In the genomic region with DNA sequence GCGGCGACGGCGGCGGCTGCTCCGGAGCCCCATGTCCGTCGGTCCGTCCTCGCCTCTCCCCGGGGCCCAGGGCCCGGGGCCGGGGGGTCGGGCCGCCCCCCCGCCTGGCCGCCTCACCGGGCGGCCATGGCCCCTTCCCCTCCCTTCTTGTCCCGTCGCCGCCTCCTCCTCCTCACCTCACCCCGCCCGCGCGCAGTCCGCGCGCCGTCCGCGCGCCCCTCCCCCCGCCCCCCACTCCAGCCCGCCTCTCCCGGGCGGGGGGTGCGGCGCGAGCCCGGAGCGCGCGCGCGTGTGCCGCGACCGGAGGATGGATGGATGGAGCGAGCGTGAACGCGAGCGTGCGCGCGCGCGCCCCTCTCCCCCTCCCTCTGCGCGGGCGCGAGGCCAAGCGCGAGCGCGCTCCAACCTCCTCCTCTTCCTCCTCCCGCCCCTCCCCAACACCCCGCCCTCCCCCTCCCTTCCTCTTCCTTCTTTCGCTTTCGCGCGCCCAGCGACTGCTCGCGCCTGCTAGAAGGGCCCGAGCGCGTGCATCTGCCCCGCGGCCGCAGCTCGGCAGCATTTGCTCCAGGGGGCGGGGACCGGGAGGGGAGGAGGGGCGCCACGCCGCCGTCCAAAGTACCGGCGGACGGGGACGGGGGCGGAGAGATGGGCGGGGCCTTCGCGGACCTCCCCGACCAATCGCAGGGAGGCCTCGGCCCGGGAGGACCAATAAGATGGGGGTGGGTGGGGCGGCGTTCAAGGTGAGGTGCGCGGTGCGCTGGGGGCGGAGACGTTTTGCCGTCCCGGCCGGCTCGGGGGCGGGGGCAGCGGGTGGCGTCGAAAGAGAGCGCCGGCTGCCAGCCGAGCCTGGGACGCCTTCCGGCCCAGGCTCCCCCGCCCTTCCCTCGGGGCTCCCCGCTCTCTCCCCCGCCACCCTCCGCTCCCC, we compare ENCODE assay signal across 8 cellular contexts. TPM values are rescaled to one million over a fixed set of nuclear protein-coding genes. Genes with fewer than 3 reads are reported as not detected.
DNase-seq lines count a peak whose midpoint lies in the region; ATAC-seq and TF ChIP-seq lines count a peak whose summit lies in the region.

A gene with protein sequence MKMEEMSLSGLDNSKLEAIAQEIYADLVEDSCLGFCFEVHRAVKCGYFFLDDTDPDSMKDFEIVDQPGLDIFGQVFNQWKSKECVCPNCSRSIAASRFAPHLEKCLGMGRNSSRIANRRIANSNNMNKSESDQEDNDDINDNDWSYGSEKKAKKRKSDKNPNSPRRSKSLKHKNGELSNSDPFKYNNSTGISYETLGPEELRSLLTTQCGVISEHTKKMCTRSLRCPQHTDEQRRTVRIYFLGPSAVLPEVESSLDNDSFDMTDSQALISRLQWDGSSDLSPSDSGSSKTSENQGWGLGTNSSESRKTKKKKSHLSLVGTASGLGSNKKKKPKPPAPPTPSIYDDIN (minus strand): TSS at position 332 of the 925 bp plus-strand sequence. CDS start 1,814 bp downstream, outside the sequence.

- WGBS in right cardiac atrium = under 1% methylated on average over 121 of the region's 126 CpGs

- ATAC-seq in GM18499 (IDR thresholded peaks at IDR 0.05; ENCODE audit: insufficient read depth, unreplicated experiment) (peak; percentile 43), HG02943 (IDR thresholded peaks at IDR 0.05; ENCODE audit: low read depth, unreplicated experiment) (peak; percentile 59), right cardiac atrium (peak; percentile 95 to 96)

- DNase-seq in NCI-H2029 (lab: John Stamatoyannopoulos, UW) = peak; percentile 96
- DNase-seq in T-helper 2 cell treated with Interferon-gamma antibody and Interleukin-4, amounts not matched to agents 5 μg/mL and 100 μg/mL, for 36 hours (ENCODE audit: low spot score) = peak; percentile 96
- DNase-seq in ascending aorta (ENCODE audit: low spot score in 2 of 2) = peak; percentile 94 to 99
- peak; percentile 99 to 100 (median 100) for DNase-seq in right cardiac atrium
- peak in 1 of 2 donors; percentile 98 for DNase-seq in vagina (ENCODE audit: extremely low spot score in 2 of 2)

- H3K36me3 ChIP-seq in ascending aorta (peaks cover 20 to 27% of the 10 kb centered on the region in 2 donors), rectal smooth muscle tissue (ENCODE audit: control insufficient read depth, insufficient read depth, low read length) (peaks cover 4% of the 10 kb centered on the region), vagina (peaks cover 0 to 8% of the 10 kb centered on the region in 2 donors)

- H3K9ac ChIP-seq in rectal smooth muscle tissue (ENCODE audit: low read length) = peak within 1 kb of the TSS; percentile 86

- H3K9me3 Mint-ChIP-seq in T-helper 2 cell treated with Interferon-gamma antibody and Interleukin-4, amounts not matched to agents 5 μg/mL and 100 μg/mL, for 36 hours = no peaks in the 10 kb centered on the region

- H3K27ac Mint-ChIP-seq in T-helper 2 cell treated with Interferon-gamma antibody and Interleukin-4, amounts not matched to agents 5 μg/mL and 100 μg/mL, for 36 hours = peak within 1 kb of the TSS; percentile 95

- H3K27ac ChIP-seq in ascending aorta (peak within 1 kb of the TSS; percentile 98 to 100), right cardiac atrium (ENCODE audit: low read length) (peak within 1 kb of the TSS; percentile 94), rectal smooth muscle tissue (ENCODE audit: low read depth, low read length) (peak within 1 kb of the TSS; percentile 95), vagina (peak within 1 kb of the TSS; percentile 98)

- H3K27me3 ChIP-seq in ascending aorta (no peaks in the 10 kb centered on the region), right cardiac atrium (ENCODE audit: control insufficient read depth, insufficient read depth) (no peaks in the 10 kb centered on the region), rectal smooth muscle tissue (ENCODE audit: control insufficient read depth, insufficient read depth, low read length) (no peaks in the 10 kb centered on the region), vagina (no peaks in the 10 kb centered on the region)

- TF ChIP-seq CTCF in ascending aorta (IDR thresholded peaks at IDR 0.05) (no peak), vagina (IDR thresholded peaks at IDR 0.05) (no peak)

- intact Hi-C loops in ascending aorta (cut with DNase I) (loop anchor here (1.0 kb wide), 4 partner anchors 10 to 124 kb away; a partner anchor contains a TSS), right cardiac atrium (cut with DNase I) (no loop called here), vagina (cut with DNase I) (loop anchor here (1.0 kb wide), 1 partner anchor 23 kb away; no protein-coding TSS in a partner anchor)

- peak within 1 kb of the TSS; percentile 94 for H3K4me3 Mint-ChIP-seq in T-helper 2 cell treated with Interferon-gamma antibody and Interleukin-4, amounts not matched to agents 5 μg/mL and 100 μg/mL, for 36 hours

- H3K27me3 Mint-ChIP-seq in T-helper 2 cell treated with Interferon-gamma antibody and Interleukin-4, amounts not matched to agents 5 μg/mL and 100 μg/mL, for 36 hours (ENCODE audit: low read depth) = no peaks in the 10 kb centered on the region

- peaks cover 32% of the 10 kb centered on the region for H3K36me3 Mint-ChIP-seq in T-helper 2 cell treated with Interferon-gamma antibody and Interleukin-4, amounts not matched to agents 5 μg/mL and 100 μg/mL, for 36 hours (ENCODE audit: low read depth)

- peak in 1 of 2 donors; percentile 19 for TF ChIP-seq POLR2A in vagina (IDR thresholded peaks at IDR 0.05)

- peaks cover 37% of the 10 kb centered on the region for H3K4me1 Mint-ChIP-seq in T-helper 2 cell treated with Interferon-gamma antibody and Interleukin-4, amounts not matched to agents 5 μg/mL and 100 μg/mL, for 36 hours (ENCODE audit: low read depth)

- H3K9me3 ChIP-seq in ascending aorta (no peaks in the 10 kb centered on the region), right cardiac atrium (ENCODE audit: control insufficient read depth, low read length) (no peaks in the 10 kb centered on the region), vagina (no peaks in the 10 kb centered on the region)

- H3K4me3 ChIP-seq in ascending aorta (peak within 1 kb of the TSS; percentile 98 to 99), right cardiac atrium (ENCODE audit: low read length) (peak within 1 kb of the TSS; percentile 98), rectal smooth muscle tissue (ENCODE audit: low read length) (peak within 1 kb of the TSS; percentile 90), vagina (peak within 1 kb of the TSS; percentile 68 to 98)

- H3K4me1 ChIP-seq in ascending aorta = peaks cover 0 to 21% of the 10 kb centered on the region in 2 donors
- no peaks in the 10 kb centered on the region for H3K4me1 ChIP-seq in right cardiac atrium (ENCODE audit: control insufficient read depth, insufficient read depth, low read length)
- peaks cover 5% of the 10 kb centered on the region for H3K4me1 ChIP-seq in rectal smooth muscle tissue (ENCODE audit: control insufficient read depth, insufficient read depth, low read length)
- peaks cover 31% of the 10 kb centered on the region for H3K4me1 ChIP-seq in vagina

RNA-seq across cellular contexts. Expression of the gene that starts here (rescaled TPM):
- total RNA-seq in ascending aorta = 62.8 TPM
- 10 to 100 TPM; 37.5 to 52.7 (median 41.2) TPM for total RNA-seq in right cardiac atrium
- polyA plus RNA-seq in right cardiac atrium = 31.0 TPM
- 27.3 TPM for total RNA-seq in vagina

Comparison
In these comparisons a context has a peak if more than half of its experiments do, and no peak if none do; other contexts are left out.
1. ATAC-seq: peak in every context shown above with its lines; median percentile 96 in right cardiac atrium; 59 in HG02943; 43 in GM18499.
2. intact Hi-C loops: an anchor here in ascending aorta (1.0 kb wide) and vagina (1.0 kb wide); none called in right cardiac atrium.